In the genomic region with DNA sequence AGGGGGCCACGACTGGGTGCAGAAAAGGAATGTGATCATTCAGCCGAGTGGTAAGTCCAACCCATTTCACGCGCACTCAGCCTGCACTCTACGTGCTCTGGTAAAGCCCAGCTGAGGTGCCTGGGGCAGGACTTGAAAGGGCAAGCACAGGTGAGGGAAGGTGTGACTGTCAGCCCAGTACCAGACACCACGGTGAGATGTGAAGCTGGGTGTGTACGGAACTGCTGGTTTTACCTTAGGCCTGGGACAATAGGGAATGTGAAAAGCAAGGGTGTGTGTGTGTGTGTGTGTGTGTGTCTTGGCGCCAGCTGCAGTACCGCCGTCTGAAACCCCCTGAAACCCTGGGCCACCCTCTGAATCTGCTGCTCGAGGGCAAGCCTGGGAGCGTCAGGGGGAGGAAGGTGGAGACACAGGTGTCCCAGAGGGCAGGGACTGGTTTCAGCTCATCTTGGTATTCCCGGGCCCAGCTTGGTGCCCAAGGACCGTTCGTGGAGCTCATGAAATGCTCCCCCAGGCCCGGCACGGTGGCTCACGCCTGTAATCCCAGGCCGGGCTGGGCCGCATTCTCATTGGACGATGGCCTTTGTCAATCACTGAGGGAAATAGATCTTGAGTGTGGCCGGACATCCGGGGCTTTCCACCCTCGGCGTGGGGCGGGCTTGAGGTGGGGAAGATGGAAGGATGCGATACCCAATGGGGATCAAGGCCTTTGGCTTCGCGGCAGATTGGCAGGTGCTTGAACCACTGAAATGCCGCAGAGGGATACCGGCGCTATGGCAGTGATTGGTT, we compare ENCODE assay signal across 8 cellular contexts. TPM values are rescaled to one million over a fixed set of nuclear protein-coding genes. Genes with fewer than 3 reads are reported as not detected.
DNase-seq lines count a peak whose midpoint lies in the region; ATAC-seq and TF ChIP-seq lines count a peak whose summit lies in the region.

No MANE protein-coding gene starts in this region.

- no peaks in the 10 kb centered on the region for H3K9me3 ChIP-seq in ES-I3 (ENCODE audit: control insufficient read depth, insufficient read depth, low read length)
- H3K9me3 ChIP-seq in HAP-1, result no peaks in the 10 kb centered on the region
- H3K9me3 ChIP-seq in MG63, result no peaks in the 10 kb centered on the region

- H3K9me3 Mint-ChIP-seq in nephron, result no peaks in the 10 kb centered on the region

- H3K4me1 Mint-ChIP-seq in nephron, result peaks cover 40% of the 10 kb centered on the region

- H3K36me3 Mint-ChIP-seq in nephron (ENCODE audit: low read depth), result peaks cover 4% of the 10 kb centered on the region

- peak overlapping the region; percentile 51 for H3K4me3 ChIP-seq in HAP-1
- H3K4me3 ChIP-seq in MG63, result peak overlapping the region; percentile 83

- H3K27me3 Mint-ChIP-seq in nephron (ENCODE audit: low read depth), result peaks cover 4% of the 10 kb centered on the region

- peak; percentile 100 for DNase-seq in HAP-1 (ENCODE audit: low spot score in 2 of 2)
- peak; percentile 100 for DNase-seq in MG63
- peak; percentile 100 for DNase-seq in SHP77 (lab: John Stamatoyannopoulos, UW)
- peak; percentile 88 for DNase-seq in activated gamma-delta T cell (lab: John Stamatoyannopoulos, UW)
- DNase-seq in fibroblast of the conjunctiva (ENCODE audit: low read depth), result peak; percentile 99
- DNase-seq in stimulated activated naive CD8-positive, alpha-beta T cell treated with anti-CD3 and anti-CD28 coated beads, Interleukin-15, Interleukin-2, amounts not matched to agents 100 U/mL and 50 U/mL, for 24 hours, result peak; percentile 99

- peaks cover 18% of the 10 kb centered on the region for H3K4me1 ChIP-seq in ES-I3 (ENCODE audit: insufficient read depth, low read length)
- peaks cover 16% of the 10 kb centered on the region for H3K4me1 ChIP-seq in HAP-1

- H3K36me3 ChIP-seq in ES-I3 (ENCODE audit: insufficient read depth, low read length) (no peaks in the 10 kb centered on the region), HAP-1 (replicated peaks) (no peaks in the 10 kb centered on the region), MG63 (no peaks in the 10 kb centered on the region)

- no peaks in the 10 kb centered on the region for H3K27me3 ChIP-seq in HAP-1 (ENCODE audit: low read depth)
- H3K27me3 ChIP-seq in MG63, result no peaks in the 10 kb centered on the region

- H3K27ac Mint-ChIP-seq in nephron, result peak overlapping the region; percentile 99

- peak overlapping the region; percentile 87 to 94 (median 94) for H3K4me3 Mint-ChIP-seq in nephron

- TF ChIP-seq CTCF in nephron (IDR thresholded peaks at IDR 0.05; ENCODE audit: unreplicated experiment in 3 of 3), result no peak

- in situ Hi-C loops in HAP-1 (cut with MboI; ENCODE audit: low sequenced_read_pairs), result no loop called here

- peak overlapping the region; percentile 83 for H3K9ac ChIP-seq in ES-I3 (ENCODE audit: low read depth, low read length)

- ATAC-seq in stimulated activated naive CD8-positive, alpha-beta T cell treated with anti-CD3 and anti-CD28 coated beads, Interleukin-15, Interleukin-2, amounts not matched to agents 100 U/mL and 50 U/mL, for 24 hours, result peak; percentile 99

RNA-seq across cellular contexts. Expression of a gene that starts 27.8 kb away (rescaled TPM):
- total RNA-seq in MG63 (2014; rRNA removed; shearing (Covaris generic); ENCODE audit: low replicate concordance), result not detected in 2 replicates

RNA-seq across cellular contexts. Expression of a gene that starts 39.4 kb away (rescaled TPM):
- 53.8 and 65.4 TPM in 2 replicates for total RNA-seq in MG63 (2014; rRNA removed; shearing (Covaris generic); ENCODE audit: low replicate concordance)

RNA-seq across cellular contexts. Expression of a gene that starts 55.1 kb away (rescaled TPM):
- total RNA-seq in MG63 (2014; rRNA removed; shearing (Covaris generic); ENCODE audit: low replicate concordance), result 28.2 and 55.1 TPM in 2 replicates

RNA-seq across cellular contexts. Expression of a gene that starts 55.3 kb away (rescaled TPM):
- total RNA-seq in MG63 (2014; rRNA removed; shearing (Covaris generic); ENCODE audit: low replicate concordance), result 44.4 and 44.9 TPM in 2 replicates

Comparison
In these comparisons a context has a peak if more than half of its experiments do, and no peak if none do; other contexts are left out.
1. Peak in every context shown above with its lines: DNase-seq, ATAC-seq and H3K4me3 ChIP-seq.